Comparison of ENCODE assay signal across 2 cellular contexts in genomic region chr19:58351996-58352755, GRCh38.
TF ChIP-seq lines count a peak whose summit lies in the region.

No MANE protein-coding gene starts in this region.

TF ChIP-seq in IMR-90, 13 proteins besides CTCF, POLR2A, EP300 and RAD21:
- TF ChIP-seq CHD1 (IDR thresholded peaks at IDR 0.05; ENCODE audit: low read depth, low read length), result no peak
- no peak for TF ChIP-seq NFE2L2 (IDR thresholded peaks at IDR 0.05; ENCODE audit: low read depth, low read length)

TF ChIP-seq in liver, 16 proteins besides CTCF, POLR2A, EP300 and RAD21:
- TF ChIP-seq HNF4A (conservative IDR thresholded peaks at IDR 0.05), result peak in 1 of 2 donors; percentile 4
- no peak for TF ChIP-seq RXRA (IDR thresholded peaks at IDR 0.05)
